Comparison of ENCODE assay signal across 10 cellular contexts in genomic region chr4:98828801-98829200, GRCh38.
A peak's percentile ranks its signal among the peaks of the same experiment; 100 is the strongest.
DNase-seq lines count a peak whose midpoint lies in the region; ATAC-seq and TF ChIP-seq lines count a peak whose summit lies in the region.
"Had no signal": no experiment of that assay in that cellular context is flagged by ENCODE, and none has a peak within 500 bp of the region (broad histone marks: within the 10 kb centered on the region; RNA-seq: fewer than 3 reads in every experiment).

No MANE protein-coding gene starts in this region.

- H3K27ac ChIP-seq in ascending aorta (no peak overlapping the region), uterus (no peak overlapping the region)
- H3K27ac ChIP-seq: HL-60, thoracic aorta had no signal

- H3K4me3 Mint-ChIP-seq in activated naive CD8-positive, alpha-beta T cell treated with anti-CD3 and anti-CD28 coated beads, Interleukin-2, amount 50 U/mL, for 24 hours, result no peak overlapping the region

- peak; percentile 66 for ATAC-seq in activated naive CD8-positive, alpha-beta T cell treated with anti-CD3 and anti-CD28 coated beads, Interleukin-2, amount 50 U/mL, for 24 hours
- ATAC-seq in GM18520 (IDR thresholded peaks at IDR 0.05; ENCODE audit: unreplicated experiment), result no peak

- peaks cover 3% of the 10 kb centered on the region for H3K4me1 Mint-ChIP-seq in activated naive CD8-positive, alpha-beta T cell treated with anti-CD3 and anti-CD28 coated beads, Interleukin-2, amount 50 U/mL, for 24 hours

- peaks cover 3% of the 10 kb centered on the region for H3K27me3 Mint-ChIP-seq in activated naive CD8-positive, alpha-beta T cell treated with anti-CD3 and anti-CD28 coated beads, Interleukin-2, amount 50 U/mL, for 24 hours

- TF ChIP-seq CTCF in GM12874 (IDR thresholded peaks at IDR 0.05; ENCODE audit: insufficient read depth, low read depth, low read length), result peak; percentile 13; the same call in 1 of the 2 replicates
- no peak for TF ChIP-seq CTCF in ascending aorta (IDR thresholded peaks at IDR 0.05)
- TF ChIP-seq CTCF in uterus (IDR thresholded peaks at IDR 0.05), result no peak

- H3K27ac Mint-ChIP-seq in activated naive CD8-positive, alpha-beta T cell treated with anti-CD3 and anti-CD28 coated beads, Interleukin-2, amount 50 U/mL, for 24 hours, result no peak overlapping the region

- intact Hi-C loops in ascending aorta (cut with DNase I), result no loop called here
- intact Hi-C loops in uterus (cut with DNase I; ENCODE audit: low total_unique reads), result no loop called here

- H3K27me3 ChIP-seq in ascending aorta (no peaks in the 10 kb centered on the region), uterus (no peaks in the 10 kb centered on the region)

- H3K4me1 ChIP-seq in ascending aorta (no peaks in the 10 kb centered on the region), uterus (no peaks in the 10 kb centered on the region)

- H3K9me3 ChIP-seq in ascending aorta, result no peaks in the 10 kb centered on the region
- no peaks in the 10 kb centered on the region for H3K9me3 ChIP-seq in uterus
- H3K9me3 ChIP-seq: thoracic aorta had no signal

- H3K4me3 ChIP-seq in ascending aorta (no peak overlapping the region), uterus (no peak overlapping the region)
- H3K4me3 ChIP-seq: thoracic aorta had no signal

- DNase-seq in RPMI7951 (ENCODE audit: low read depth) (peak; percentile 59), ascending aorta (ENCODE audit: low spot score in 2 of 2) (no peak), uterus (no peak), NCI-H128 (lab: John Stamatoyannopoulos, UW; ENCODE audit: unreplicated experiment) (no peak)
- DNase-seq in activated naive CD8-positive, alpha-beta T cell treated with anti-CD3 and anti-CD28 coated beads, Interleukin-2, amount 50 U/mL, for 24 hours, result peak; percentile 25
- peak; percentile 25 to 40 for DNase-seq in stimulated activated CD4-positive, alpha-beta T cell treated with anti-CD3 and anti-CD28 coated beads, Interleukin-2, amount 100 ng/mL, for 24 hours

- H3K9me3 Mint-ChIP-seq in activated naive CD8-positive, alpha-beta T cell treated with anti-CD3 and anti-CD28 coated beads, Interleukin-2, amount 50 U/mL, for 24 hours, result no peaks in the 10 kb centered on the region

- H3K36me3 ChIP-seq in ascending aorta (no peaks in the 10 kb centered on the region), uterus (no peaks in the 10 kb centered on the region)
- H3K36me3 ChIP-seq: thoracic aorta had no signal

- no peaks in the 10 kb centered on the region for H3K36me3 Mint-ChIP-seq in activated naive CD8-positive, alpha-beta T cell treated with anti-CD3 and anti-CD28 coated beads, Interleukin-2, amount 50 U/mL, for 24 hours (ENCODE audit: low read depth)

- TF ChIP-seq POLR2A in uterus (IDR thresholded peaks at IDR 0.05), result no peak

Comparison
In these comparisons a context has a peak if more than half of its experiments do, and no peak if none do; other contexts are left out.
1. DNase-seq: peak in RPMI7951 (single experiment), activated naive CD8-positive, alpha-beta T cell treated with anti-CD3 and anti-CD28 coated beads, Interleukin-2, amount 50 U/mL, for 24 hours (single experiment) and stimulated activated CD4-positive, alpha-beta T cell treated with anti-CD3 and anti-CD28 coated beads, Interleukin-2, amount 100 ng/mL, for 24 hours (2 of 2); none in ascending aorta (0 of 2), uterus (0 of 2) and NCI-H128 (single experiment).